ENCODE assay signal across 1 cellular context in genomic region chr3:189288348-189289235, GRCh38.
TF ChIP-seq lines count a peak whose summit lies in the region.

No MANE protein-coding gene starts in this region.

TF ChIP-seq in GM12878, 131 proteins besides CTCF, POLR2A, EP300 and RAD21 (continued from another document and continues in another):
- TF ChIP-seq ZBTB40 (IDR thresholded peaks at IDR 0.05; ENCODE audit: borderline replicate concordance) (no peak), PBX3 (IDR thresholded peaks at IDR 0.05; ENCODE audit: insufficient replicate concordance, low read depth, low read length) (no peak), EZH2 (IDR thresholded peaks at IDR 0.05; ENCODE audit: borderline replicate concordance, control insufficient read depth, low read depth, low read length) (0 out of 2 replicates have a peak, but pooled peaks have one; percentile 50), ZNF592 (IDR thresholded peaks at IDR 0.05) (no peak), SMC3 (IDR thresholded peaks at IDR 0.05; ENCODE audit: borderline replicate concordance, low read length) (no peak), NR2C1 (IDR thresholded peaks at IDR 0.05) (peak; percentile 61; the same call in 1 of the 2 replicates), TBL1XR1 (IDR thresholded peaks at IDR 0.05; ENCODE audit: low read depth, low read length) (peak; percentile 58; the same call in 1 of the 2 replicates), NR2F1 (conservative IDR thresholded peaks at IDR 0.05) (peak; percentile 98), NFXL1 (IDR thresholded peaks at IDR 0.05; ENCODE audit: borderline replicate concordance) (no peak), SIX5 (IDR thresholded peaks at IDR 0.05; ENCODE audit: low read depth, low read length, severe bottlenecking) (no peak), HDGF (IDR thresholded peaks at IDR 0.05) (no peak), BCLAF1 (IDR thresholded peaks at IDR 0.05) (no peak), IKZF2 (IDR thresholded peaks at IDR 0.05) (peak; percentile 86 to 90), ZNF687 (IDR thresholded peaks at IDR 0.05) (no peak), RELA (IDR thresholded peaks at IDR 0.05; ENCODE audit: borderline replicate concordance, partially characterized antibody) (no peak), ZBTB33 (IDR thresholded peaks at IDR 0.05) (no peak), POLR2AphosphoS5 (IDR thresholded peaks at IDR 0.05; ENCODE audit: low read length) (no peak), ZNF217 (IDR thresholded peaks at IDR 0.05) (peak; percentile 96), CHD2 (IDR thresholded peaks at IDR 0.05; ENCODE audit: borderline replicate concordance, low read depth, low read length) (no peak), RFX5 (IDR thresholded peaks at IDR 0.05; ENCODE audit: low read depth, low read length) (0 out of 2 replicates have a peak, but pooled peaks have one; percentile 13), BCL11A (IDR thresholded peaks at IDR 0.05; ENCODE audit: low read depth, low read length) (0 out of 2 replicates have a peak, but pooled peaks have one; percentile 67), IRF5 (IDR thresholded peaks at IDR 0.05; ENCODE audit: borderline replicate concordance) (no peak), SP1 (IDR thresholded peaks at IDR 0.05; ENCODE audit: low read depth, low read length) (no peak), HSF1 (IDR thresholded peaks at IDR 0.05; ENCODE audit: low read depth, low read length) (no peak), NR2C2 (IDR thresholded peaks at IDR 0.05; ENCODE audit: borderline replicate concordance, control insufficient read depth, insufficient read length, low read depth) (no peak), USF2 (IDR thresholded peaks at IDR 0.05; ENCODE audit: borderline replicate concordance, low read depth, low read length) (no peak), RBBP5 (conservative IDR thresholded peaks at IDR 0.05) (no peak), IKZF1 (conservative IDR thresholded peaks at IDR 0.05) (peak; percentile 80), PAX5 (IDR thresholded peaks at IDR 0.05; ENCODE audit: borderline replicate concordance, low read depth, low read length) (peak; percentile 78; the same call in 1 of the 2 replicates), CREM (IDR thresholded peaks at IDR 0.05; ENCODE audit: low read depth) (peak; percentile 71)
